13 cellular contexts compared by ENCODE assay signal in the genomic region with DNA sequence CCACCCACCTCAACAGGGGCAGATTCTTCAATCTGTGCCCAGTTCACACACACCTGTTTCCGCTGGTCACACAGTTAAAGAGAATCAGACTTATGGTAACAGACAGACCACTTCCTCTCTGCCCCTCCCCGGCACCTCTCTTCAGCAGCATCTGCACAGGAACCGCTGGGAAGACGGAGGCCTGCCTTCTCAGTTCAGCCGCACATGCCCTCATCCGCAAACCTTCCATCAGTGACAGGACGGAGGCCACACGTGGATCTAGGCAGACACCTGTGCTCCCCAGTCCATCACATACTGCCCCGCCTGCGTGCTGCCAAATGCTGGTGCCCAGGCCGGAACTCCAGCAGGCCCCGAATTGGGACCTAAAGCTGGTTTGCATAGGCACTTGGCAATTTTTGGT. TPM values are rescaled to one million over a fixed set of nuclear protein-coding genes. Genes with fewer than 3 reads are reported as not detected.
DNase-seq lines count a peak whose midpoint lies in the region; ATAC-seq, FAIRE-seq and TF ChIP-seq lines count a peak whose summit lies in the region.
"Had no signal": no experiment of that assay in that cellular context is flagged by ENCODE, and none has a peak within 500 bp of the region (broad histone marks: within the 10 kb centered on the region; RNA-seq: fewer than 3 reads in every experiment).

No MANE protein-coding gene starts in this region.

- peaks cover 2% of the 10 kb centered on the region for H3K27me3 Mint-ChIP-seq in IgD-negative memory B cell
- H3K27me3 Mint-ChIP-seq in stimulated activated memory B cell treated with anti-CD40 and anti-IgM and Interleukin-4, amounts not matched to agents 10 μg/mL and 1 μg/mL and 100 μg/mL, for 72 hours = no peaks in the 10 kb centered on the region

- H3K27ac ChIP-seq in dorsolateral prefrontal cortex = peak overlapping the region; percentile 7 to 98 (median 90)

- peaks cover 19 to 31% (median 22%) of the 10 kb centered on the region in 3 donors for H3K4me1 Mint-ChIP-seq in IgD-negative memory B cell
- peaks cover 33% of the 10 kb centered on the region for H3K4me1 Mint-ChIP-seq in stimulated activated memory B cell treated with anti-CD40 and anti-IgM and Interleukin-4, amounts not matched to agents 10 μg/mL and 1 μg/mL and 100 μg/mL, for 72 hours

- intact Hi-C loops in dorsolateral prefrontal cortex (cut with DNase I) = loop anchor here in 1 of 2 donors (5.0 kb wide), 1 partner anchor 42 kb away; the partner anchor contains the start of gene ZNF652

- peak; percentile 86 for ATAC-seq in stimulated activated memory B cell treated with anti-CD40 and anti-IgM and Interleukin-4, amounts not matched to agents 10 μg/mL and 1 μg/mL and 100 μg/mL, for 72 hours
- ATAC-seq in HG03025 (IDR thresholded peaks at IDR 0.05; ENCODE audit: low FRiP score, unreplicated experiment) = no peak
- no peak for ATAC-seq in HG03039 (IDR thresholded peaks at IDR 0.05; ENCODE audit: unreplicated experiment)
- ATAC-seq: esophagus mucosa had no signal

- no peak for FAIRE-seq in D721Med (lab: Jason Lieb, UNC)

- TF ChIP-seq CTCF in GM12865 (IDR thresholded peaks at IDR 0.05; ENCODE audit: insufficient read depth, low read depth, low read length, missing control alignments) = no peak
- TF ChIP-seq CTCF in dorsolateral prefrontal cortex (IDR thresholded peaks at IDR 0.05 in 54 of 56, conservative IDR thresholded peaks at IDR 0.05 in 2 of 56; ENCODE audit: low read depth in 1 of 56, partially characterized antibody in 56 of 56) = no peak
- no peak for TF ChIP-seq CTCF in D721Med (IDR thresholded peaks at IDR 0.05; ENCODE audit: insufficient read depth, missing control alignments)

- H3K27ac Mint-ChIP-seq in IgD-negative memory B cell = peak overlapping the region; percentile 74 to 95 (median 90)
- H3K27ac Mint-ChIP-seq in stimulated activated memory B cell treated with anti-CD40 and anti-IgM and Interleukin-4, amounts not matched to agents 10 μg/mL and 1 μg/mL and 100 μg/mL, for 72 hours = peak overlapping the region; percentile 85

- H3K4me3 ChIP-seq in GM12865 (ENCODE audit: low read depth, low read length) = no peak overlapping the region
- peak overlapping the region in 1 of 59 donors; percentile 17 for H3K4me3 ChIP-seq in dorsolateral prefrontal cortex

- DNase-seq in GM12865 (ENCODE audit: low read depth) (peak; percentile 49), dorsolateral prefrontal cortex (peak in 1 of 10 donors; percentile 38), dedifferentiated amniotic fluid mesenchymal stem cell (ENCODE audit: extremely low spot score) (no peak), D721Med (ENCODE audit: insufficient read length, low spot score) (no peak)
- DNase-seq: activated T-cell treated with anti-CD3 and anti-CD28 coated beads for 4 hours; COR-L47; NCI-H345; stimulated activated CD4-positive, alpha-beta T cell treated with anti-CD3 and anti-CD28 coated beads, Interleukin-1b, Interleukin-23, amount 100 ng/mL, for 48 hours had no signal

- H3K36me3 Mint-ChIP-seq in IgD-negative memory B cell = peaks cover 7% of the 10 kb centered on the region
- peaks cover 72% of the 10 kb centered on the region for H3K36me3 Mint-ChIP-seq in stimulated activated memory B cell treated with anti-CD40 and anti-IgM and Interleukin-4, amounts not matched to agents 10 μg/mL and 1 μg/mL and 100 μg/mL, for 72 hours

- peak overlapping the region in 3 of 4 donors; percentile 41 to 79 (median 75) for H3K4me3 Mint-ChIP-seq in IgD-negative memory B cell
- no peak overlapping the region for H3K4me3 Mint-ChIP-seq in stimulated activated memory B cell treated with anti-CD40 and anti-IgM and Interleukin-4, amounts not matched to agents 10 μg/mL and 1 μg/mL and 100 μg/mL, for 72 hours

- no peaks in the 10 kb centered on the region for H3K9me3 Mint-ChIP-seq in IgD-negative memory B cell
- no peaks in the 10 kb centered on the region for H3K9me3 Mint-ChIP-seq in stimulated activated memory B cell treated with anti-CD40 and anti-IgM and Interleukin-4, amounts not matched to agents 10 μg/mL and 1 μg/mL and 100 μg/mL, for 72 hours

- H3K27me3 ChIP-seq in dorsolateral prefrontal cortex = no peaks in the 10 kb centered on the region

RNA-seq across cellular contexts. Expression of gene PHB1, which starts 10.3 kb away (rescaled TPM):
- polyA plus RNA-seq in IgD-negative memory B cell = 132 TPM
- total RNA-seq in dorsolateral prefrontal cortex = 100 to 1,000 TPM in 23 of 120 experiments, 10 to 100 TPM in 97; 64.2 to 118 (median 89.1) TPM

RNA-seq across cellular contexts. Expression of gene ZNF652, which starts 42.3 kb away (rescaled TPM):
- 29.3 TPM for polyA plus RNA-seq in IgD-negative memory B cell
- 100 to 1,000 TPM in 12 of 120 experiments, 10 to 100 TPM in 108; 27.4 to 153 (median 59.4) TPM for total RNA-seq in dorsolateral prefrontal cortex
